8 cellular contexts compared by ENCODE assay signal in genomic region chr2:136206613-136207012, GRCh38.
DNase-seq lines count a peak whose midpoint lies in the region; ATAC-seq and TF ChIP-seq lines count a peak whose summit lies in the region.

No MANE protein-coding gene starts in this region.

- H3K4me3 Mint-ChIP-seq in IgD-negative memory B cell (peak overlapping the region; percentile 60 to 85 (median 81)), neural progenitor cell (no peak overlapping the region)

- H3K9me3 ChIP-seq in esophagus squamous epithelium (no peaks in the 10 kb centered on the region), neural progenitor cell (ENCODE audit: low read depth) (peaks cover 3% of the 10 kb centered on the region)

- no peaks in the 10 kb centered on the region for H3K36me3 Mint-ChIP-seq in IgD-negative memory B cell
- H3K36me3 Mint-ChIP-seq in neural progenitor cell: peaks cover 3% of the 10 kb centered on the region

- H3K4me2 ChIP-seq in neural progenitor cell: no peak overlapping the region

- no peaks in the 10 kb centered on the region for H3K79me2 ChIP-seq in neural progenitor cell (ENCODE audit: low read depth)

- H2AFZ ChIP-seq in neural progenitor cell (replicated peaks): no peak overlapping the region

- TF ChIP-seq CTCF in esophagus squamous epithelium (IDR thresholded peaks at IDR 0.05): no peak
- no peak for TF ChIP-seq CTCF in neural progenitor cell (IDR thresholded peaks at IDR 0.05)

- H3K4me1 Mint-ChIP-seq in IgD-negative memory B cell (peaks cover 43 to 57% (median 49%) of the 10 kb centered on the region in 3 donors), neural progenitor cell (peaks cover 16% of the 10 kb centered on the region)

- intact Hi-C loops in esophagus squamous epithelium (cut with DNase I): no loop called here

- H3K27ac Mint-ChIP-seq in IgD-negative memory B cell: peak overlapping the region; percentile 97 to 99 (median 97)
- H3K27ac Mint-ChIP-seq in neural progenitor cell: no peak overlapping the region

- ATAC-seq in GM18520 (IDR thresholded peaks at IDR 0.05; ENCODE audit: unreplicated experiment) (peak; percentile 96), GM21528 (IDR thresholded peaks at IDR 0.05; ENCODE audit: low FRiP score, unreplicated experiment) (peak; percentile 94)

- no peaks in the 10 kb centered on the region for H4K20me1 ChIP-seq in neural progenitor cell (ENCODE audit: low read depth)

- H3K4me1 ChIP-seq in esophagus squamous epithelium (no peaks in the 10 kb centered on the region), neural progenitor cell (no peaks in the 10 kb centered on the region)

- no peak overlapping the region for H3K4me3 ChIP-seq in esophagus squamous epithelium
- H3K4me3 ChIP-seq in neural progenitor cell: no peak overlapping the region

- in situ Hi-C loops in ACHN (cut with HindIII; ENCODE audit: low pct_ligation_motif_present, low pct_unique_long_range_greater_than_20kb, low sequenced_read_pairs): no loop called here

- H3K27ac ChIP-seq in esophagus squamous epithelium (peak overlapping the region in 1 of 4 donors; percentile 38), neural progenitor cell (no peak overlapping the region)

- H3K9me3 Mint-ChIP-seq in IgD-negative memory B cell (peaks cover 1 to 6% (median 6%) of the 10 kb centered on the region in 3 donors), neural progenitor cell (peaks cover 39% of the 10 kb centered on the region)

- no peak overlapping the region for H3K9ac ChIP-seq in neural progenitor cell

- H3K27me3 Mint-ChIP-seq in IgD-negative memory B cell (peaks cover 3% of the 10 kb centered on the region), neural progenitor cell (ENCODE audit: insufficient read depth, low read depth) (peaks cover 6% of the 10 kb centered on the region)

- 60 to 66% methylated on average over 3 of the region's 7 CpGs for WGBS in esophagus squamous epithelium, 2 donors

- DNase-seq in esophagus squamous epithelium (lab: John Stamatoyannopoulos, UW) (peak; percentile 18), ACHN (no peak), neural progenitor cell (ENCODE audit: low spot score) (no peak), middle frontal gyrus (ENCODE audit: extremely low spot score, low spot score) (no peak), SW 1271 (lab: John Stamatoyannopoulos, UW) (no peak)

- H3K36me3 ChIP-seq in esophagus squamous epithelium: no peaks in the 10 kb centered on the region
- H3K36me3 ChIP-seq in neural progenitor cell: no peaks in the 10 kb centered on the region

- no peaks in the 10 kb centered on the region for H3K27me3 ChIP-seq in esophagus squamous epithelium
- H3K27me3 ChIP-seq in neural progenitor cell: no peaks in the 10 kb centered on the region

- no peaks in the 10 kb centered on the region for H3F3A ChIP-seq in neural progenitor cell (ENCODE audit: low read depth)

- TF ChIP-seq POLR2A in esophagus squamous epithelium (IDR thresholded peaks at IDR 0.05): no peak
